ENCODE assay signal across 19 cellular contexts in the genomic region with DNA sequence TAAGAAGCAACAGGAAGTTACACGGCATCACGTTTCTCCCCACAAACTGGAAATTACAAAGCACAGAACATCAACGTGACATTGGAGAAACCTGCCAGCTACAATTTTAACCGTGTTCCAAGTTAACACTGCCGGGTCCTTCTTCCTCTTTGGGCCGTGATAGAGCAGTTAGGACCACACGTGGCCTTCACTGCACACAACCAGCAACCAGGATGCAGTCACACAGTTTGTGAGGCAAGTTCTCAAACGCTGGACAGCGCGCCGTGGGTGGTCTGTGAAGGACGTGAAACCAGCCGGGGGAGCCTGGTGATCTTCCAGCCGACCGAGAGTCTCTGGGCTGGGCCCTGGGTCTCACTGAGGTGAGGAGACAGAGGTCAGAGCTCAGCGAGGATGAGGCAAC. TPM values are rescaled to one million over a fixed set of nuclear protein-coding genes. Genes with fewer than 3 reads are reported as not detected.
DNase-seq lines count a peak whose midpoint lies in the region; ATAC-seq and TF ChIP-seq lines count a peak whose summit lies in the region.
"Had no signal": no experiment of that assay in that cellular context is flagged by ENCODE, and none has a peak within 500 bp of the region (broad histone marks: within the 10 kb centered on the region; RNA-seq: fewer than 3 reads in every experiment).

No MANE protein-coding gene starts in this region.

- H3K27ac ChIP-seq in SJSA1: peak overlapping the region; percentile 11; the same call in 1 of the 2 replicates
- no peak overlapping the region for H3K27ac ChIP-seq in lower lobe of right lung
- H3K27ac ChIP-seq in Karpas-422 (ENCODE audit: low read length): no peak overlapping the region
- H3K27ac ChIP-seq in foreskin keratinocyte: no peak overlapping the region

- H3K36me3 Mint-ChIP-seq in activated naive CD4-positive, alpha-beta T cell treated with anti-CD3 and anti-CD28 coated beads, Interleukin-2, amount 10 ng/mL, durations not matched to agents 7 days and 5 days: no peaks in the 10 kb centered on the region
- H3K36me3 Mint-ChIP-seq in stimulated activated effector memory CD8-positive, alpha-beta T cell treated with anti-CD3 and anti-CD28 coated beads, Interleukin-12 subunit alpha, Interleukin-12 subunit beta, amount 100 ng/mL, for 72 hours: peaks cover 4% of the 10 kb centered on the region

- peaks cover 17% of the 10 kb centered on the region for H3K27me3 Mint-ChIP-seq in activated naive CD4-positive, alpha-beta T cell treated with anti-CD3 and anti-CD28 coated beads, Interleukin-2, amount 10 ng/mL, durations not matched to agents 7 days and 5 days

- H3K27me3 ChIP-seq in SJSA1 (replicated peaks) (peaks cover 4% of the 10 kb centered on the region; the same call in 1 of the 2 replicates), lower lobe of right lung (ENCODE audit: low read depth) (no peaks in the 10 kb centered on the region), Karpas-422 (ENCODE audit: low read length) (peaks cover 3% of the 10 kb centered on the region; the same call in 1 of the 2 replicates), foreskin keratinocyte (peaks cover 24% of the 10 kb centered on the region)

- intact Hi-C loops in lower lobe of right lung (cut with DNase I): no loop called here

- H3K9me3 Mint-ChIP-seq in activated naive CD4-positive, alpha-beta T cell treated with anti-CD3 and anti-CD28 coated beads, Interleukin-2, amount 10 ng/mL, durations not matched to agents 7 days and 5 days: peaks cover 2% of the 10 kb centered on the region
- H3K9me3 Mint-ChIP-seq in stimulated activated effector memory CD8-positive, alpha-beta T cell treated with anti-CD3 and anti-CD28 coated beads, Interleukin-12 subunit alpha, Interleukin-12 subunit beta, amount 100 ng/mL, for 72 hours: peaks cover 3% of the 10 kb centered on the region
- H3K9me3 Mint-ChIP-seq: HFFc6 had no signal

- H3K4me2 ChIP-seq in Karpas-422 (ENCODE audit: low read depth, low read length, poor library complexity, severe bottlenecking): no peak overlapping the region

- no peak overlapping the region for H3K27ac Mint-ChIP-seq in activated naive CD4-positive, alpha-beta T cell treated with anti-CD3 and anti-CD28 coated beads, Interleukin-2, amount 10 ng/mL, durations not matched to agents 7 days and 5 days
- peak overlapping the region; percentile 39 for H3K27ac Mint-ChIP-seq in stimulated activated effector memory CD8-positive, alpha-beta T cell treated with anti-CD3 and anti-CD28 coated beads, Interleukin-12 subunit alpha, Interleukin-12 subunit beta, amount 100 ng/mL, for 72 hours
- H3K27ac Mint-ChIP-seq: HFFc6 had no signal

- no peaks in the 10 kb centered on the region for H4K20me1 ChIP-seq in Karpas-422 (ENCODE audit: insufficient read depth, low read depth, low read length)

- CTCF ChIA-PET in activated naive CD4-positive, alpha-beta T cell treated with anti-CD3 and anti-CD28 coated beads, Interleukin-2, amount 10 ng/mL, durations not matched to agents 7 days and 5 days (lab: Charles Lee): no interaction called here

- H3K4me3 ChIP-seq in SJSA1: no peak overlapping the region
- H3K4me3 ChIP-seq in lower lobe of right lung: no peak overlapping the region
- H3K4me3 ChIP-seq in Karpas-422 (ENCODE audit: low read length): no peak overlapping the region

- peak; percentile 14 for DNase-seq in activated naive CD4-positive, alpha-beta T cell treated with anti-CD3 and anti-CD28 coated beads, Interleukin-2, amount 10 ng/mL, durations not matched to agents 7 days and 5 days
- no peak for DNase-seq in activated naive CD4-positive, alpha-beta T cell treated with anti-CD3 and anti-CD28 coated beads, Interleukin-2, amount 50 U/mL, for 16 hours
- DNase-seq in SJSA1 (ENCODE audit: low read depth in 1 of 2, low spot score in 2 of 2) (peak; percentile 71 to 84), lower lobe of right lung (peak; percentile 42), cerebellar nuclear complex (lab: John Stamatoyannopoulos, UW) (no peak), Karpas-422 (no peak), foreskin keratinocyte (no peak)
- DNase-seq in stimulated activated effector memory CD8-positive, alpha-beta T cell treated with anti-CD3 and anti-CD28 coated beads, Interleukin-12 subunit alpha, Interleukin-12 subunit beta, amount 100 ng/mL, for 72 hours (ENCODE audit: low spot score in 2 of 2): peak in 1 of 2 donors; percentile 43
- DNase-seq: Calu3, erythroblast, HFFc6, KG1, trophoblast cell had no signal

- H3K9me3 ChIP-seq in SJSA1 (replicated peaks): 0 out of 2 replicates have a peak, but pooled peaks cover 2% of the 10 kb centered on the region
- no peaks in the 10 kb centered on the region for H3K9me3 ChIP-seq in lower lobe of right lung
- peaks cover 3% of the 10 kb centered on the region; the same call in 1 of the 2 replicates for H3K9me3 ChIP-seq in Karpas-422 (ENCODE audit: low read length)

- no peak overlapping the region for H2AFZ ChIP-seq in Karpas-422 (ENCODE audit: low read length)

- TF ChIP-seq CTCF in lower lobe of right lung (IDR thresholded peaks at IDR 0.05) (no peak), foreskin keratinocyte (conservative IDR thresholded peaks at IDR 0.05) (no peak)

- no peaks in the 10 kb centered on the region for H3K4me1 Mint-ChIP-seq in activated naive CD4-positive, alpha-beta T cell treated with anti-CD3 and anti-CD28 coated beads, Interleukin-2, amount 10 ng/mL, durations not matched to agents 7 days and 5 days
- peaks cover 19% of the 10 kb centered on the region for H3K4me1 Mint-ChIP-seq in stimulated activated effector memory CD8-positive, alpha-beta T cell treated with anti-CD3 and anti-CD28 coated beads, Interleukin-12 subunit alpha, Interleukin-12 subunit beta, amount 100 ng/mL, for 72 hours

- peaks cover 9% of the 10 kb centered on the region for H3K4me1 ChIP-seq in SJSA1 (replicated peaks)
- H3K4me1 ChIP-seq in lower lobe of right lung: no peaks in the 10 kb centered on the region
- no peaks in the 10 kb centered on the region for H3K4me1 ChIP-seq in Karpas-422 (ENCODE audit: low read length)
- no peaks in the 10 kb centered on the region for H3K4me1 ChIP-seq in foreskin keratinocyte

- ATAC-seq in lower lobe of right lung (no peak), foreskin keratinocyte (no peak)
- no peak for ATAC-seq in stimulated activated effector memory CD8-positive, alpha-beta T cell treated with anti-CD3 and anti-CD28 coated beads, Interleukin-12 subunit alpha, Interleukin-12 subunit beta, amount 100 ng/mL, for 72 hours
- ATAC-seq: SK-N-SH treated with all-trans-retinoic acid at 6 μM for 48 hours had no signal

- H3K36me3 ChIP-seq in SJSA1 (no peaks in the 10 kb centered on the region), lower lobe of right lung (no peaks in the 10 kb centered on the region), Karpas-422 (ENCODE audit: insufficient read depth, low read length) (no peaks in the 10 kb centered on the region)

- no peak overlapping the region for H3K4me3 Mint-ChIP-seq in activated naive CD4-positive, alpha-beta T cell treated with anti-CD3 and anti-CD28 coated beads, Interleukin-2, amount 10 ng/mL, durations not matched to agents 7 days and 5 days
- H3K4me3 Mint-ChIP-seq in stimulated activated effector memory CD8-positive, alpha-beta T cell treated with anti-CD3 and anti-CD28 coated beads, Interleukin-12 subunit alpha, Interleukin-12 subunit beta, amount 100 ng/mL, for 72 hours: no peak overlapping the region
- H3K4me3 Mint-ChIP-seq: HFFc6 had no signal

- H3K9ac ChIP-seq in Karpas-422 (ENCODE audit: low read length): no peak overlapping the region

- H3K79me2 ChIP-seq in Karpas-422 (ENCODE audit: low read length): no peaks in the 10 kb centered on the region

- no peaks in the 10 kb centered on the region for H3K9me2 ChIP-seq in Karpas-422 (replicated peaks; ENCODE audit: insufficient read depth, low read length)

RNA-seq across cellular contexts. Expression of a gene that starts 14.6 kb away (rescaled TPM):
- total RNA-seq in SJSA1 (2014; rRNA removed; shearing (Covaris generic)): 0.11 TPM in 1 of 2 replicates, not detected in the other
- total RNA-seq in lower lobe of right lung (12.1 TPM), foreskin keratinocyte (not detected in 2 replicates)
- total RNA-seq in Karpas-422 (2014; rRNA removed; shearing (Covaris generic); ENCODE audit: low replicate concordance): not detected in 2 replicates
- not detected in 2 replicates for polyA plus RNA-seq in foreskin keratinocyte
- total RNA-seq: Calu3, glomerular endothelial cell, HFFc6, NCI-H460 had no signal
- polyA plus RNA-seq: AG04450 had no signal

RNA-seq across cellular contexts. Expression of a gene that starts 14.7 kb away (rescaled TPM):
- total RNA-seq in SJSA1 (2014; rRNA removed; shearing (Covaris generic)): 0.39 TPM in 1 of 2 replicates, not detected in the other
- total RNA-seq in lower lobe of right lung: 12.5 TPM
- total RNA-seq in Karpas-422 (2014; rRNA removed; shearing (Covaris generic); ENCODE audit: low replicate concordance): not detected in 2 replicates
- total RNA-seq in foreskin keratinocyte: not detected in 2 replicates
- not detected in 2 replicates for polyA plus RNA-seq in foreskin keratinocyte
- total RNA-seq: Calu3, glomerular endothelial cell, HFFc6, NCI-H460, renal cortical epithelial cell had no signal

RNA-seq across cellular contexts. Expression of a gene that starts 16.7 kb away (rescaled TPM):
- not detected in 2 replicates for total RNA-seq in SJSA1 (2014; rRNA removed; shearing (Covaris generic))
- total RNA-seq in lower lobe of right lung (1.7 TPM), foreskin keratinocyte (0.21 TPM in 1 of 2 replicates, not detected in the other)
- not detected in 2 replicates for total RNA-seq in Karpas-422 (2014; rRNA removed; shearing (Covaris generic); ENCODE audit: low replicate concordance)
- 0.08 and 0.12 TPM in 2 replicates for polyA plus RNA-seq in foreskin keratinocyte
- total RNA-seq: Calu3, glomerular endothelial cell, HFFc6, NCI-H460, OCI-LY7, renal cortical epithelial cell had no signal
- polyA plus RNA-seq: AG04450 had no signal

Comparison
In these comparisons a context has a peak if more than half of its experiments do, and no peak if none do; other contexts are left out.
1. DNase-seq: peak in activated naive CD4-positive, alpha-beta T cell treated with anti-CD3 and anti-CD28 coated beads, Interleukin-2, amount 10 ng/mL, durations not matched to agents 7 days and 5 days (single experiment), SJSA1 (2 of 2) and lower lobe of right lung (single experiment); none in activated naive CD4-positive, alpha-beta T cell treated with anti-CD3 and anti-CD28 coated beads, Interleukin-2, amount 50 U/mL, for 16 hours (single experiment), cerebellar nuclear complex (0 of 2), Karpas-422 (single experiment) and foreskin keratinocyte (0 of 2).
2. RNA of a gene that starts 14.6 kb away (total RNA-seq): 12.1 TPM in lower lobe of right lung (single experiment); 0.11 TPM in SJSA1, not detected in Karpas-422 and not detected in foreskin keratinocyte; every median in the first group is over 10 times any median in the second.